ENCODE assay signal across 7 cellular contexts in the genomic region with DNA sequence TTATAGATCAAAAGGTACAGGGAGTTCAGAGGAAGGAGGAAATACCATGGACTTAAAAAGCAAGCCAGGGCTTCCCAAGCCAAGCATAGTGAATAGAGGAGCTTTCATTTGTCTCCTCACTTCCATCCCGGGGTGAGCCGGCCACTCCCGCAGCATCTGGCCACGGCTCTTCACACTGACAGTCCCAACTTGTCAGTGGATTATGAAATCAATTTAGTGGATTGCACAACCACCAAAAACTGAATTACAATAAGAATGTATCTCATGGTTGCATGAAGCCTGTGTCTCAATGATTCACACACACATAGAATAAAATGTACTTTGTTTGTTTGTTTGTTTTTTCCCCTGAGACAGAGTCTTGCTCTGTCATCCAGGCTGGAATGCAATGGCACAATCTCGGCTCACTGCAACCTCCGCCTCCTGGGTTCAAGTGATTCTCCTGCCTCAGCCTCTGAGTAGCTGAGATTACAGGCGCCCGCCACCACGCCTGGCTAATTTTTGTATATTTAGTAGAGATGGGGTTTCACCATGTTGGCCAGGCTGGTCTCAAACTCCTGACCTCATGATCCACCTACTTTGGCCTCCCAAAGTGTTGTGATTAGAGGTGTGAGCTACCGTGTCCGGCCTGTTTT.
DNase-seq lines count a peak whose midpoint lies in the region; ATAC-seq and TF ChIP-seq lines count a peak whose summit lies in the region.
"Not testable (repeated sequence)": the region's sequence is repeated elsewhere in the genome, so short reads cannot be mapped to it uniquely, and the experiment has no call there.

No MANE protein-coding gene starts in this region.

- H3K4me3 Mint-ChIP-seq in T-helper 17 cell; chondrocyte (ENCODE audit: unreplicated experiment): not testable (repeated sequence)

- intact Hi-C loops in mucosa of descending colon (cut with DNase I, micrococcal nuclease); spleen (cut with DNase I; ENCODE audit: low total_unique reads): not testable (repeated sequence)

- H3K27ac ChIP-seq in gastroesophageal sphincter = peak overlapping the region in 3 of 4 donors; percentile 64 to 75 (median 66)
- H3K27ac ChIP-seq in spleen = peak overlapping the region in 4 of 8 donors; percentile 37 to 71 (median 62)

- H3K4me1 ChIP-seq in gastroesophageal sphincter (peaks cover 0 to 40% (median 14%) of the 10 kb centered on the region in 3 donors), spleen (peaks cover 3 to 55% (median 37%) of the 10 kb centered on the region in 6 donors)
- not testable (repeated sequence) for H3K4me1 ChIP-seq in mucosa of descending colon (ENCODE audit: low read depth)

- TF ChIP-seq EP300 in gastroesophageal sphincter (IDR thresholded peaks at IDR 0.05) = not testable (repeated sequence)

- TF ChIP-seq POLR2A in NB4 (IDR thresholded peaks at IDR 0.05; ENCODE audit: extremely low read depth, insufficient read length); gastroesophageal sphincter (IDR thresholded peaks at IDR 0.05); spleen (IDR thresholded peaks at IDR 0.05): not testable (repeated sequence)

- H3K27ac Mint-ChIP-seq in T-helper 17 cell = peak overlapping the region; percentile 65
- not testable (repeated sequence) for H3K27ac Mint-ChIP-seq in chondrocyte (ENCODE audit: unreplicated experiment)

- DNase-seq in ELR (ENCODE audit: low read depth) = peak; percentile 50
- peak; percentile 89 for DNase-seq in NB4 (ENCODE audit: low read depth)
- DNase-seq in T-helper 17 cell = not testable (repeated sequence)
- DNase-seq in chondrocyte (ENCODE audit: low spot score) = peak; percentile 21
- peak in 1 of 3 donors; percentile 30 for DNase-seq in mucosa of descending colon
- DNase-seq in spleen = peak; percentile 69

- H3K4me1 Mint-ChIP-seq in T-helper 17 cell = peaks cover 28% of the 10 kb centered on the region
- not testable (repeated sequence) for H3K4me1 Mint-ChIP-seq in chondrocyte (ENCODE audit: low read depth)

- not testable (repeated sequence) for H3K9me3 Mint-ChIP-seq in chondrocyte (ENCODE audit: low read depth)

- TF ChIP-seq CTCF in NB4 (IDR thresholded peaks at IDR 0.05; ENCODE audit: low read depth, low read length); chondrocyte (IDR thresholded peaks at IDR 0.05); gastroesophageal sphincter (IDR thresholded peaks at IDR 0.05); mucosa of descending colon (IDR thresholded peaks at IDR 0.05); spleen (IDR thresholded peaks at IDR 0.05 in 8 of 11, conservative IDR thresholded peaks at IDR 0.05 in 3 of 11): not testable (repeated sequence)

- H3K9me3 ChIP-seq in T-helper 17 cell (ENCODE audit: control insufficient read depth, low read length, poor library complexity, severe bottlenecking); gastroesophageal sphincter; mucosa of descending colon; spleen: not testable (repeated sequence)

- not testable (repeated sequence) for H3K4me3 ChIP-seq in NB4 (ENCODE audit: low read depth, low read length); gastroesophageal sphincter; mucosa of descending colon; spleen

- not testable (repeated sequence) for H3K36me3 Mint-ChIP-seq in T-helper 17 cell (ENCODE audit: low read depth); chondrocyte (ENCODE audit: low read depth)

- ATAC-seq in T-helper 17 cell = not testable (repeated sequence)
- ATAC-seq in gastroesophageal sphincter = peak; percentile 72
- ATAC-seq in mucosa of descending colon = peak; percentile 24

- not testable (repeated sequence) for H3K36me3 ChIP-seq in gastroesophageal sphincter; mucosa of descending colon (ENCODE audit: low read depth); spleen

- H3K27me3 Mint-ChIP-seq in T-helper 17 cell; chondrocyte (ENCODE audit: low read depth): not testable (repeated sequence)

- WGBS in gastroesophageal sphincter (ENCODE audit: low coverage in 1 of 2), 2 donors = 62 to 64% methylated on average over 2 to 6 of the region's 11 CpGs
- 69 to 85% (median 76%) methylated on average over 11 of the region's 11 CpGs for WGBS in spleen, 5 donors

- not testable (repeated sequence) for H3K27me3 ChIP-seq in gastroesophageal sphincter; spleen (replicated peaks in 1 of 7)
